19 cellular contexts compared by ENCODE assay signal in genomic region chr14:92492261-92492660, GRCh38. TPM values are rescaled to one million over a fixed set of nuclear protein-coding genes. Genes with fewer than 3 reads are reported as not detected.
DNase-seq lines count a peak whose midpoint lies in the region; ATAC-seq and TF ChIP-seq lines count a peak whose summit lies in the region.
"Had no signal": no experiment of that assay in that cellular context is flagged by ENCODE, and none has a peak within 500 bp of the region (broad histone marks: within the 10 kb centered on the region; RNA-seq: fewer than 3 reads in every experiment).

No MANE protein-coding gene starts in this region.

- intact Hi-C loops in CD14-positive monocyte (cut with micrococcal nuclease) = loop anchor here in 1 of 2 donors (2.0 kb wide), 1 partner anchor 15 kb away; no protein-coding TSS in a partner anchor
- intact Hi-C loops in left ventricle myocardium inferior (cut with micrococcal nuclease) = no loop called here

- H3K4me1 Mint-ChIP-seq in CD14-positive monocyte = peaks cover 94% of the 10 kb centered on the region
- H3K4me1 Mint-ChIP-seq in T-helper 17 cell = peaks cover 6% of the 10 kb centered on the region

- H3K27me3 Mint-ChIP-seq in CD14-positive monocyte (ENCODE audit: low read depth in 3 of 3) (peaks cover 0 to 5% (median 0%) of the 10 kb centered on the region in 3 donors), T-helper 17 cell (peaks cover 16% of the 10 kb centered on the region)

- peak overlapping the region; percentile 96 to 99 (median 98) for H3K27ac Mint-ChIP-seq in CD14-positive monocyte
- no peak overlapping the region for H3K27ac Mint-ChIP-seq in T-helper 17 cell
- H3K27ac Mint-ChIP-seq: stimulated activated naive B cell treated with anti-CD40 and anti-IgM and Interleukin-4, amounts not matched to agents 10 μg/mL and 1 μg/mL and 100 μg/mL, for 72 hours had no signal

- H3K9me3 ChIP-seq in T-helper 17 cell (ENCODE audit: control insufficient read depth, low read length, poor library complexity, severe bottlenecking) (no peaks in the 10 kb centered on the region), left ventricle myocardium inferior (replicated peaks) (no peaks in the 10 kb centered on the region)

- peak overlapping the region; percentile 39 for H3K27ac ChIP-seq in left ventricle myocardium inferior (replicated peaks)
- H3K27ac ChIP-seq: HL-60 had no signal

- H3K4me3 Mint-ChIP-seq in CD14-positive monocyte (peak overlapping the region in 1 of 2 donors; percentile 73), T-helper 17 cell (no peak overlapping the region)
- H3K4me3 Mint-ChIP-seq: CD8-positive, alpha-beta memory T cell; stimulated activated naive B cell treated with anti-CD40 and anti-IgM and Interleukin-4, amounts not matched to agents 10 μg/mL and 1 μg/mL and 100 μg/mL, for 72 hours had no signal

- DNase-seq in CD14-positive monocyte (ENCODE audit: low spot score) = peak; percentile 88
- no peak for DNase-seq in T-helper 17 cell
- DNase-seq in left ventricle myocardium inferior = no peak
- no peak for DNase-seq in omental fat pad (ENCODE audit: low spot score)
- DNase-seq in T1000 (lab: John Stamatoyannopoulos, UW) = no peak
- no peak for DNase-seq in NCI-H774 (lab: John Stamatoyannopoulos, UW)
- DNase-seq: activated CD4-positive, alpha-beta T cell treated with anti-CD3 and anti-CD28 coated beads for 4 hours; activated gamma-delta T cell; CD8-positive, alpha-beta memory T cell; central memory CD4-positive, alpha-beta T cell; DMS79 treated with DMSO at 0.1 percent for 48 hours; hippocampal formation; NCI-H1048; NCI-H2081; NCI-H510A; stimulated activated naive B cell treated with anti-CD40 and anti-IgM and Interleukin-4, amounts not matched to agents 10 μg/mL and 1 μg/mL and 100 μg/mL, for 72 hours had no signal

- H3K36me3 Mint-ChIP-seq in CD14-positive monocyte (peaks cover 63 to 76% of the 10 kb centered on the region in 2 donors), T-helper 17 cell (ENCODE audit: low read depth) (peaks cover 3% of the 10 kb centered on the region)
- H3K36me3 Mint-ChIP-seq: CD8-positive, alpha-beta memory T cell; stimulated activated naive B cell treated with anti-CD40 and anti-IgM and Interleukin-4, amounts not matched to agents 10 μg/mL and 1 μg/mL and 100 μg/mL, for 72 hours had no signal

- peak; percentile 35 for TF ChIP-seq CTCF in CD14-positive monocyte (IDR thresholded peaks at IDR 0.05)
- no peak for TF ChIP-seq CTCF in left ventricle myocardium inferior (IDR thresholded peaks at IDR 0.05; ENCODE audit: borderline replicate concordance)
- TF ChIP-seq CTCF in omental fat pad (IDR thresholded peaks at IDR 0.05) = no peak

- ATAC-seq in T-helper 17 cell (peak; percentile 33), omental fat pad (ENCODE audit: low FRiP score) (peak; percentile 26), HG03521 (IDR thresholded peaks at IDR 0.05; ENCODE audit: unreplicated experiment) (no peak), GM21367 (IDR thresholded peaks at IDR 0.05; ENCODE audit: unreplicated experiment) (no peak)
- ATAC-seq: stimulated activated naive B cell treated with anti-CD40 and anti-IgM and Interleukin-4, amounts not matched to agents 10 μg/mL and 1 μg/mL and 100 μg/mL, for 72 hours had no signal

- H3K27me3 ChIP-seq in left ventricle myocardium inferior (ENCODE audit: low read depth) = no peaks in the 10 kb centered on the region

- peaks cover 26% of the 10 kb centered on the region for H3K4me1 ChIP-seq in left ventricle myocardium inferior

- H3K36me3 ChIP-seq in left ventricle myocardium inferior = no peaks in the 10 kb centered on the region

- peaks cover 0 to 2% (median 0%) of the 10 kb centered on the region in 7 donors for H3K9me3 Mint-ChIP-seq in CD14-positive monocyte
- H3K9me3 Mint-ChIP-seq: CD8-positive, alpha-beta memory T cell; stimulated activated naive B cell treated with anti-CD40 and anti-IgM and Interleukin-4, amounts not matched to agents 10 μg/mL and 1 μg/mL and 100 μg/mL, for 72 hours had no signal

- H3K4me3 ChIP-seq in left ventricle myocardium inferior = no peak overlapping the region

RNA-seq across cellular contexts. Expression of gene RIN3, which starts 21.3 kb away (rescaled TPM):
- polyA plus RNA-seq in CD14-positive monocyte = 10 to 100 TPM; 42.8 to 54.6 TPM
- total RNA-seq in T-helper 17 cell (10 to 100 TPM; 49.3 to 70.0 TPM), left ventricle myocardium inferior (13.8 TPM), omental fat pad (10 to 100 TPM; 11.6 to 36.3 (median 20.2) TPM)

Comparison
In these comparisons a context has a peak if more than half of its experiments do, and no peak if none do; other contexts are left out.
1. ATAC-seq: peak in T-helper 17 cell (single experiment) and omental fat pad (single experiment); none in HG03521 (single experiment) and GM21367 (single experiment).